ENCODE assay signal across 25 cellular contexts in genomic region chr1:42820813-42821212, GRCh38. TPM values are rescaled to one million over a fixed set of nuclear protein-coding genes. Genes with fewer than 3 reads are reported as not detected.
"Had no signal": no experiment of that assay in that cellular context is flagged by ENCODE, and none has a peak within 500 bp of the region (broad histone marks: within the 10 kb centered on the region; RNA-seq: fewer than 3 reads in every experiment).

No MANE protein-coding gene starts in this region.

- H3K4me3 ChIP-seq: lower lobe of right lung, psoas muscle, skin epidermis, tibial nerve, uterus had no signal

- FAIRE-seq: colon, endometrium had no signal

- H3K27me3 ChIP-seq: brain microvascular endothelial cell, tibial nerve, uterus had no signal

- H3K27me3 Mint-ChIP-seq: stimulated activated naive CD8-positive, alpha-beta T cell treated with anti-CD3 and anti-CD28 coated beads, Interleukin-15, Interleukin-2, amounts not matched to agents 100 ng/mL and 50 ng/mL, for 24 hours had no signal

- DNase-seq: activated CD4-positive, alpha-beta T cell treated with anti-CD3 and anti-CD28 coated beads for 48 hours; activated CD4-positive, CD25-positive, alpha-beta regulatory T cell; activated CD8-positive, alpha-beta memory T cell treated with anti-CD3 and anti-CD28 coated beads for 24 hours; activated CD8-positive, alpha-beta memory T cell treated with anti-CD3 and anti-CD28 coated beads, Interleukin-2, amount 50 U/mL, for 48 hours; activated effector memory CD4-positive, alpha-beta T cell treated with anti-CD3 and anti-CD28 coated beads, Interleukin-2, amount 50 U/mL, for 16 hours; activated naive CD4-positive, alpha-beta T cell treated with anti-CD3 and anti-CD28 coated beads, Interleukin-2, amount 50 U/mL, for 16 hours; activated T-cell treated with anti-CD3 and anti-CD28 coated beads, Interleukin-2, amount 50 U/mL, for 48 hours; aorta; brain microvascular endothelial cell; central memory CD4-positive, alpha-beta T cell; foreskin melanocyte; glutamatergic neuron; hypothalamus; islet precursor cell; lower lobe of right lung; psoas muscle; right cardiac atrium; T-helper 1 cell; T-helper 9 cell; uterus had no signal

- H3K9me3 Mint-ChIP-seq: stimulated activated naive CD8-positive, alpha-beta T cell treated with anti-CD3 and anti-CD28 coated beads, Interleukin-15, Interleukin-2, amounts not matched to agents 100 ng/mL and 50 ng/mL, for 24 hours had no signal

- H3K27ac ChIP-seq: brain microvascular endothelial cell, lower lobe of right lung, psoas muscle, uterus had no signal

- H3K27ac Mint-ChIP-seq: stimulated activated naive CD8-positive, alpha-beta T cell treated with anti-CD3 and anti-CD28 coated beads, Interleukin-15, Interleukin-2, amounts not matched to agents 100 ng/mL and 50 ng/mL, for 24 hours had no signal

- H3K36me3 ChIP-seq: brain microvascular endothelial cell, lower lobe of right lung, tibial nerve, uterus had no signal

- H3K4me3 Mint-ChIP-seq: stimulated activated naive CD8-positive, alpha-beta T cell treated with anti-CD3 and anti-CD28 coated beads, Interleukin-15, Interleukin-2, amounts not matched to agents 100 ng/mL and 50 ng/mL, for 24 hours had no signal

RNA-seq across cellular contexts. Expression of gene TMEM269, which starts 36.0 kb away (rescaled TPM):
- polyA plus RNA-seq: aorta, right cardiac atrium had no signal
